17 cellular contexts compared by ENCODE assay signal in the genomic region with DNA sequence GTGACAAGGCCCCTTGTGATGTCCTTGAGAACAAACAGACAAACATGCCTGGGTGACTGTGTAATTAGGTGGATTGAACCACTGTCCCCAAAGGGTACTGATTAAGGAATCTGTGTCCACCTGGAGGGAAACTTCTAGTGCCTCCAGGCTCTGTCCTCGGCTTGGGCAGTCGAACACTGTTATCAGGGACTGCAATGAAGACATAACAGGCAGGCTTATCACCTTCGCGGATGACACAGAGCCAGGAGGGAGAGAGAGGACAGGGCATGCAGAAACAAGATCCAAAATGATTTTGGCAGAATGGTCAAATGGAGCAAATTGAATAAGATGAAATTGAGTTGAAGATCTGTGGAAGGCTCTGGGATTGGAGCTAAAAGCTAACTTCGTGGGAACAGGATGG.
DNase-seq lines count a peak whose midpoint lies in the region; ATAC-seq, FAIRE-seq and TF ChIP-seq lines count a peak whose summit lies in the region.
"Had no signal": no experiment of that assay in that cellular context is flagged by ENCODE, and none has a peak within 500 bp of the region (broad histone marks: within the 10 kb centered on the region; RNA-seq: fewer than 3 reads in every experiment).

No MANE protein-coding gene starts in this region.

- POLR2A ChIA-PET in HepG2 (lab: Yijun Ruan, JAX): interaction anchor here (1.4 kb wide), 1 partner anchor 60 kb away, joined by 8 read pairs; no protein-coding TSS in a partner anchor

- H3K27ac Mint-ChIP-seq in T-helper 17 cell: peak overlapping the region; percentile 14
- H3K27ac Mint-ChIP-seq in stimulated activated effector memory CD8-positive, alpha-beta T cell treated with anti-CD3 and anti-CD28 coated beads, Interleukin-12 subunit alpha, Interleukin-12 subunit beta, amount 100 ng/mL, for 72 hours: peak overlapping the region; percentile 1
- H3K27ac Mint-ChIP-seq: CD4-positive, alpha-beta T cell; HFFc6; IgD-negative memory B cell had no signal

- H3K36me3 ChIP-seq in HepG2 (replicated peaks in 1 of 2; ENCODE audit: control insufficient read depth in 1 of 2, insufficient read depth in 2 of 2, low read length in 2 of 2) (no peaks in the 10 kb centered on the region), right lobe of liver (no peaks in the 10 kb centered on the region), HAP-1 (replicated peaks) (no peaks in the 10 kb centered on the region)

- H3K9me3 Mint-ChIP-seq in stimulated activated effector memory CD8-positive, alpha-beta T cell treated with anti-CD3 and anti-CD28 coated beads, Interleukin-12 subunit alpha, Interleukin-12 subunit beta, amount 100 ng/mL, for 72 hours: no peaks in the 10 kb centered on the region
- H3K9me3 Mint-ChIP-seq: CD4-positive, alpha-beta T cell; HFFc6; IgD-negative memory B cell had no signal

- H2AFZ ChIP-seq in HepG2 (ENCODE audit: low read length): no peak overlapping the region
- H2AFZ ChIP-seq: GM23248 had no signal

- no peaks in the 10 kb centered on the region for H4K20me1 ChIP-seq in HepG2 (ENCODE audit: insufficient read depth, low read length)

- peaks cover 46% of the 10 kb centered on the region for H3K4me1 ChIP-seq in HepG2 (ENCODE audit: insufficient read depth, low read length)
- H3K4me1 ChIP-seq in right lobe of liver: peaks cover 0 to 26% (median 6%) of the 10 kb centered on the region in 4 donors
- no peaks in the 10 kb centered on the region for H3K4me1 ChIP-seq in HAP-1

- in situ Hi-C loops in HepG2 (cut with HindIII; ENCODE audit: extremely low pct_ligation_motif_present, low pct_unique_long_range_greater_than_20kb) (no loop called here), HAP-1 (cut with MboI; ENCODE audit: low sequenced_read_pairs) (no loop called here)

- TF ChIP-seq POLR2A in HepG2 (IDR thresholded peaks at IDR 0.05; ENCODE audit: insufficient read depth in 1 of 2, low read depth in 2 of 2, low read length in 2 of 2): no peak
- TF ChIP-seq POLR2A in right lobe of liver (IDR thresholded peaks at IDR 0.05): no peak

- 40% methylated on average over 5 of the region's 5 CpGs for WGBS in HepG2 (ENCODE audit: low lambda C conversion rate)
- WGBS in right lobe of liver (ENCODE audit: insufficient coverage, low coverage, low lambda C conversion rate, missing lambda C conversion rate): 55% methylated on average over 4 of the region's 5 CpGs

- intact Hi-C loops in HepG2 (cut with micrococcal nuclease; ENCODE audit: unreplicated experiment): no loop called here
- intact Hi-C loops in right lobe of liver (cut with DNase I): no loop called here

- peaks cover 39% of the 10 kb centered on the region for H3K27me3 Mint-ChIP-seq in T-helper 17 cell

- CTCF ChIA-PET in HepG2 (lab: Yijun Ruan, JAX; ENCODE audit: low intra/inter-chr PET ratio, low total read pairs): no interaction called here

- FAIRE-seq in HepG2 (lab: Jason Lieb, UNC): no peak
- FAIRE-seq: HTR-8/SVneo had no signal

- H3K79me2 ChIP-seq in HepG2 (ENCODE audit: insufficient read depth, low read length): no peaks in the 10 kb centered on the region

- H3K27ac ChIP-seq in HepG2 (ENCODE audit: extremely low read length, insufficient read depth, low read length) (no peak overlapping the region), right lobe of liver (no peak overlapping the region)
- H3K27ac ChIP-seq: C4-2B, GM23248 had no signal

- H3K27me3 ChIP-seq in HepG2 (ENCODE audit: control insufficient read depth in 1 of 2, insufficient read depth in 2 of 2, low read length in 2 of 2) (peaks cover 0 to 9% of the 10 kb centered on the region in 2 experiments; a peak in 2 of 5 replicates), right lobe of liver (no peaks in the 10 kb centered on the region), HAP-1 (ENCODE audit: low read depth) (0 out of 2 replicates have a peak, but pooled peaks cover 4% of the 10 kb centered on the region)

- DNase-seq in HepG2 (ENCODE audit: low spot score) (no peak), right lobe of liver (no peak), T-helper 17 cell (no peak), HAP-1 (ENCODE audit: low spot score in 2 of 2) (no peak), hypothalamus (lab: John Stamatoyannopoulos, UW) (no peak)
- DNase-seq in stimulated activated effector memory CD8-positive, alpha-beta T cell treated with anti-CD3 and anti-CD28 coated beads, Interleukin-12 subunit alpha, Interleukin-12 subunit beta, amount 100 ng/mL, for 72 hours (ENCODE audit: low spot score in 2 of 2): no peak
- DNase-seq: CD4-positive, alpha-beta T cell; DMS153; DMS79; GF-D8; GM23248; HCEC 1CT; HFFc6; KG1 had no signal

- TF ChIP-seq EP300 in HepG2 (IDR thresholded peaks at IDR 0.05; ENCODE audit: low read depth in 2 of 2, low read length in 2 of 2) (no peak), HepG2 (CRISPR knock-in tag; IDR thresholded peaks at IDR 0.05; ENCODE audit: borderline replicate concordance) (no peak)

- no peak overlapping the region for H3K4me3 Mint-ChIP-seq in T-helper 17 cell
- H3K4me3 Mint-ChIP-seq in stimulated activated effector memory CD8-positive, alpha-beta T cell treated with anti-CD3 and anti-CD28 coated beads, Interleukin-12 subunit alpha, Interleukin-12 subunit beta, amount 100 ng/mL, for 72 hours: no peak overlapping the region
- H3K4me3 Mint-ChIP-seq: CD4-positive, alpha-beta T cell; HFFc6; IgD-negative memory B cell had no signal

- no peaks in the 10 kb centered on the region for H3K36me3 Mint-ChIP-seq in T-helper 17 cell (ENCODE audit: low read depth)
- no peaks in the 10 kb centered on the region for H3K36me3 Mint-ChIP-seq in stimulated activated effector memory CD8-positive, alpha-beta T cell treated with anti-CD3 and anti-CD28 coated beads, Interleukin-12 subunit alpha, Interleukin-12 subunit beta, amount 100 ng/mL, for 72 hours

- H3K4me1 Mint-ChIP-seq in T-helper 17 cell: peaks cover 5% of the 10 kb centered on the region
- no peaks in the 10 kb centered on the region for H3K4me1 Mint-ChIP-seq in stimulated activated effector memory CD8-positive, alpha-beta T cell treated with anti-CD3 and anti-CD28 coated beads, Interleukin-12 subunit alpha, Interleukin-12 subunit beta, amount 100 ng/mL, for 72 hours
- H3K4me1 Mint-ChIP-seq: IgD-negative memory B cell had no signal

- no TSS peak for BruUV-seq in HepG2 (replicated peaks; lab: Mats Ljungman, UMichigan)

- no peak for ATAC-seq in HepG2
- no peak for ATAC-seq in right lobe of liver
- ATAC-seq in T-helper 17 cell: no peak
- peak; percentile 24 for ATAC-seq in stimulated activated effector memory CD8-positive, alpha-beta T cell treated with anti-CD3 and anti-CD28 coated beads, Interleukin-12 subunit alpha, Interleukin-12 subunit beta, amount 100 ng/mL, for 72 hours

- H3K4me3 ChIP-seq in HepG2 (replicated peaks in 1 of 3; ENCODE audit: insufficient read depth in 1 of 3, low read depth in 2 of 3, low read length in 3 of 3) (no peak overlapping the region), right lobe of liver (no peak overlapping the region), HAP-1 (no peak overlapping the region)
- H3K4me3 ChIP-seq: GM23248 had no signal

- H3K4me2 ChIP-seq in HepG2 (ENCODE audit: low read depth, low read length): peak overlapping the region; percentile 67; the same call in 1 of the 2 replicates

- no peak overlapping the region for H3K9ac ChIP-seq in HepG2 (ENCODE audit: insufficient read depth, low read depth, low read length)
- H3K9ac ChIP-seq: GM23248 had no signal

- TF ChIP-seq CTCF in HepG2 (CRISPR knock-in tag; IDR thresholded peaks at IDR 0.05) (no peak), right lobe of liver (IDR thresholded peaks at IDR 0.05) (no peak)

- TF ChIP-seq RAD21 in HepG2 (CRISPR knock-in tag; IDR thresholded peaks at IDR 0.05): no peak

- H3K9me3 ChIP-seq in HepG2 (ENCODE audit: low read length) (no peaks in the 10 kb centered on the region), right lobe of liver (no peaks in the 10 kb centered on the region), T-helper 17 cell (ENCODE audit: control insufficient read depth, low read length, poor library complexity, severe bottlenecking) (no peaks in the 10 kb centered on the region), HAP-1 (no peaks in the 10 kb centered on the region)

TF ChIP-seq in HepG2, 621 proteins besides CTCF, POLR2A, EP300 and RAD21:
- TF ChIP-seq ZHX1 (CRISPR knock-in tag; IDR thresholded peaks at IDR 0.05; ENCODE audit: low read depth): no peak
- TF ChIP-seq, protein P1, sequence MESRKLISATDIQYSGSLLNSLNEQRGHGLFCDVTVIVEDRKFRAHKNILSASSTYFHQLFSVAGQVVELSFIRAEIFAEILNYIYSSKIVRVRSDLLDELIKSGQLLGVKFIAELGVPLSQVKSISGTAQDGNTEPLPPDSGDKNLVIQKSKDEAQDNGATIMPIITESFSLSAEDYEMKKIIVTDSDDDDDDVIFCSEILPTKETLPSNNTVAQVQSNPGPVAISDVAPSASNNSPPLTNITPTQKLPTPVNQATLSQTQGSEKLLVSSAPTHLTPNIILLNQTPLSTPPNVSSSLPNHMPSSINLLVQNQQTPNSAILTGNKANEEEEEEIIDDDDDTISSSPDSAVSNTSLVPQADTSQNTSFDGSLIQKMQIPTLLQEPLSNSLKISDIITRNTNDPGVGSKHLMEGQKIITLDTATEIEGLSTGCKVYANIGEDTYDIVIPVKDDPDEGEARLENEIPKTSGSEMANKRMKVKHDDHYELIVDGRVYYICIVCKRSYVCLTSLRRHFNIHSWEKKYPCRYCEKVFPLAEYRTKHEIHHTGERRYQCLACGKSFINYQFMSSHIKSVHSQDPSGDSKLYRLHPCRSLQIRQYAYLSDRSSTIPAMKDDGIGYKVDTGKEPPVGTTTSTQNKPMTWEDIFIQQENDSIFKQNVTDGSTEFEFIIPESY (CRISPR knock-in tag; IDR thresholded peaks at IDR 0.05): peak; percentile 52; the same call in 1 of the 2 replicates
